ENCODE assay signal across 8 cellular contexts in the genomic region with DNA sequence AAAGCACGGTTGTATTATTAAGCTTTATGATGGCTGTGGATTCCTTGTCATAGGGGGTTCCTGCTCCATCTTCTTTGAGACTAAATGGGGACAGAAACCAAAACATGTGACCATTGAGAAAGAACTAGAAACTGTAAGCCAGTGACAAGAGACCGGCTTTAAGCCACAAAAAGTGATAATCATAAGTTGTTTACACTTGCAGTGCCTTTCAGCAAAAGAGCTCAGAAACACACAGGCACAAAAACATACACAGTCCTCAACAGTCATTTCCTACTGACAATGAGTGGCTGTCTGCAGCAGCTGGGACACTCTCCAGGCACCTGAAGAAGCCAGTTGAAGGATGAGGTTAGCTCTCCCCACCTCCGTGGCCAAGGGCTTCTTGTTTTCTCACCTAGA. TPM values are rescaled to one million over a fixed set of nuclear protein-coding genes. Genes with fewer than 3 reads are reported as not detected.
DNase-seq lines count a peak whose midpoint lies in the region; ATAC-seq, FAIRE-seq and TF ChIP-seq lines count a peak whose summit lies in the region.

No MANE protein-coding gene starts in this region.

- FAIRE-seq in HepG2 (lab: Jason Lieb, UNC) = no peak

- H2AFZ ChIP-seq in HepG2 (ENCODE audit: low read length) = peak overlapping the region; percentile 18
- H2AFZ ChIP-seq in OCI-LY3 (ENCODE audit: low read depth, low read length) = peak overlapping the region; percentile 71; the same call in 1 of the 2 replicates

- 28% methylated on average over 3 of the region's 3 CpGs for WGBS in HepG2 (ENCODE audit: low lambda C conversion rate)
- WGBS in right lobe of liver (ENCODE audit: insufficient coverage, low coverage, low lambda C conversion rate, missing lambda C conversion rate) = 29% methylated on average over 3 of the region's 3 CpGs
- WGBS in transverse colon (ENCODE audit: low coverage in 1 of 2), 2 donors = 30 to 37% methylated on average over 3 of the region's 3 CpGs
- WGBS in prostate gland = 45% methylated on average over 3 of the region's 3 CpGs

- no peak for DNase-seq in HepG2 (ENCODE audit: low spot score)
- no peak for DNase-seq in right lobe of liver
- peak; percentile 12 for DNase-seq in transverse colon
- DNase-seq in prostate gland (ENCODE audit: low spot score) = no peak
- no peak for DNase-seq in Peyer's patch
- DNase-seq in NCI-H345 treated with DMSO at 0.1 percent for 48 hours (lab: John Stamatoyannopoulos, UW; ENCODE audit: unreplicated experiment) = no peak

- TF ChIP-seq RAD21 in HepG2 (CRISPR knock-in tag; IDR thresholded peaks at IDR 0.05) = no peak

- TF ChIP-seq POLR2A in HepG2 (IDR thresholded peaks at IDR 0.05; ENCODE audit: insufficient read depth in 1 of 2, low read depth in 2 of 2, low read length in 2 of 2) (no peak), right lobe of liver (IDR thresholded peaks at IDR 0.05) (no peak), transverse colon (IDR thresholded peaks at IDR 0.05) (no peak), prostate gland (IDR thresholded peaks at IDR 0.05) (no peak), Peyer's patch (IDR thresholded peaks at IDR 0.05) (no peak)

- H3K27me3 ChIP-seq in HepG2 (ENCODE audit: control insufficient read depth in 1 of 2, insufficient read depth in 2 of 2, low read length in 2 of 2) = no peaks in the 10 kb centered on the region
- no peaks in the 10 kb centered on the region for H3K27me3 ChIP-seq in right lobe of liver
- H3K27me3 ChIP-seq in OCI-LY3 (ENCODE audit: low read depth, low read length) = no peaks in the 10 kb centered on the region
- H3K27me3 ChIP-seq in transverse colon = no peaks in the 10 kb centered on the region
- no peaks in the 10 kb centered on the region for H3K27me3 ChIP-seq in prostate gland (replicated peaks; ENCODE audit: insufficient read depth)
- H3K27me3 ChIP-seq in Peyer's patch = no peaks in the 10 kb centered on the region

- H3K9ac ChIP-seq in HepG2 (ENCODE audit: insufficient read depth, low read depth, low read length) (no peak overlapping the region), OCI-LY3 (ENCODE audit: low read length) (peak overlapping the region; percentile 28; the same call in 1 of the 2 replicates)

- H3K4me3 ChIP-seq in HepG2 (replicated peaks in 1 of 3; ENCODE audit: insufficient read depth in 1 of 3, low read depth in 2 of 3, low read length in 3 of 3) (no peak overlapping the region), right lobe of liver (no peak overlapping the region), OCI-LY3 (ENCODE audit: low read length) (peak overlapping the region; percentile 46), transverse colon (no peak overlapping the region), prostate gland (no peak overlapping the region), Peyer's patch (no peak overlapping the region)

- in situ Hi-C loops in HepG2 (cut with HindIII; ENCODE audit: extremely low pct_ligation_motif_present, low pct_unique_long_range_greater_than_20kb) = loop anchor here (5.0 kb wide), 1 partner anchor 60 kb away; no protein-coding TSS in a partner anchor
- in situ Hi-C loops in transverse colon (cut with MboI; ENCODE audit: low pct_ligation_motif_present in 1 of 4, low pct_unique_long_range_greater_than_20kb in 1 of 4, low sequenced_read_pairs in 3 of 4) = loop anchor here in 2 of 4 donors (25.0 kb wide), 2 partner anchors 260 to 385 kb away; a partner anchor contains a TSS

- TF ChIP-seq EP300 in HepG2 (IDR thresholded peaks at IDR 0.05; ENCODE audit: low read depth in 2 of 2, low read length in 2 of 2) (no peak), HepG2 (CRISPR knock-in tag; IDR thresholded peaks at IDR 0.05; ENCODE audit: borderline replicate concordance) (no peak), transverse colon (IDR thresholded peaks at IDR 0.05; ENCODE audit: low read depth) (no peak)

- intact Hi-C loops in HepG2 (cut with micrococcal nuclease; ENCODE audit: unreplicated experiment) (loop anchor here (5.0 to 10.0 kb wide), 2 partner anchors 225 to 388 kb away; no protein-coding TSS in a partner anchor), right lobe of liver (cut with DNase I) (no loop called here), transverse colon (cut with DNase I; ENCODE audit: low total_unique reads) (loop anchor here (5.0 kb wide), 1 partner anchor 230 kb away; no protein-coding TSS in a partner anchor), prostate gland (cut with DNase I) (loop anchor here (5.0 kb wide), 1 partner anchor 390 kb away; no protein-coding TSS in a partner anchor)

- H4K20me1 ChIP-seq in HepG2 (ENCODE audit: insufficient read depth, low read length) (no peaks in the 10 kb centered on the region), OCI-LY3 (ENCODE audit: insufficient read depth, low read length) (no peaks in the 10 kb centered on the region)

- no peak for ATAC-seq in HepG2
- no peak for ATAC-seq in right lobe of liver
- peak; percentile 48 for ATAC-seq in HG02798 (IDR thresholded peaks at IDR 0.05; ENCODE audit: poor library complexity, unreplicated experiment)

- BruUV-seq in HepG2 (replicated peaks; lab: Mats Ljungman, UMichigan) = no TSS peak

- no peaks in the 10 kb centered on the region for H3K9me3 ChIP-seq in HepG2 (ENCODE audit: low read length)
- no peaks in the 10 kb centered on the region for H3K9me3 ChIP-seq in right lobe of liver
- H3K9me3 ChIP-seq in OCI-LY3 (ENCODE audit: insufficient read depth, low read length) = no peaks in the 10 kb centered on the region
- H3K9me3 ChIP-seq in transverse colon = no peaks in the 10 kb centered on the region
- H3K9me3 ChIP-seq in prostate gland = no peaks in the 10 kb centered on the region
- H3K9me3 ChIP-seq in Peyer's patch = no peaks in the 10 kb centered on the region

- H3K36me3 ChIP-seq in HepG2 (replicated peaks in 1 of 2; ENCODE audit: control insufficient read depth in 1 of 2, insufficient read depth in 2 of 2, low read length in 2 of 2) (no peaks in the 10 kb centered on the region), right lobe of liver (no peaks in the 10 kb centered on the region), OCI-LY3 (replicated peaks; ENCODE audit: low read depth, low read length) (no peaks in the 10 kb centered on the region), transverse colon (no peaks in the 10 kb centered on the region), prostate gland (no peaks in the 10 kb centered on the region), Peyer's patch (no peaks in the 10 kb centered on the region)

- CTCF ChIA-PET in HepG2 (lab: Yijun Ruan, JAX; ENCODE audit: low intra/inter-chr PET ratio, low total read pairs) = interaction anchor here (1.1 to 1.5 kb wide), 2 partner anchors 60 to 238 kb away, joined by 3 to 4 read pairs; a partner anchor contains a TSS

- TF ChIP-seq CTCF in HepG2 (CRISPR knock-in tag; IDR thresholded peaks at IDR 0.05) = no peak
- no peak for TF ChIP-seq CTCF in right lobe of liver (IDR thresholded peaks at IDR 0.05)
- TF ChIP-seq CTCF in OCI-LY3 (IDR thresholded peaks at IDR 0.05; ENCODE audit: low read depth, low read length) = no peak
- no peak for TF ChIP-seq CTCF in transverse colon (IDR thresholded peaks at IDR 0.05)
- no peak for TF ChIP-seq CTCF in prostate gland (IDR thresholded peaks at IDR 0.05)
- no peak for TF ChIP-seq CTCF in Peyer's patch (IDR thresholded peaks at IDR 0.05)

- POLR2A ChIA-PET in HepG2 (lab: Yijun Ruan, JAX) = interaction anchor here (1.0 kb wide), 2 partner anchors 19 to 241 kb away, joined by 3 read pairs; no protein-coding TSS in a partner anchor

- H3K4me2 ChIP-seq in HepG2 (ENCODE audit: low read depth, low read length) (peak overlapping the region; percentile 45), OCI-LY3 (ENCODE audit: low read length) (peak overlapping the region; percentile 78)

- H3K27ac ChIP-seq in HepG2 (ENCODE audit: extremely low read length, insufficient read depth, low read length) = no peak overlapping the region
- H3K27ac ChIP-seq in right lobe of liver = peak overlapping the region in 1 of 3 donors; percentile 19
- H3K27ac ChIP-seq in OCI-LY3 (ENCODE audit: low read length) = no peak overlapping the region
- H3K27ac ChIP-seq in transverse colon = peak overlapping the region; percentile 14 to 53 (median 21)
- peak overlapping the region in 1 of 2 donors; percentile 32 for H3K27ac ChIP-seq in prostate gland
- H3K27ac ChIP-seq in Peyer's patch = peak overlapping the region in 1 of 4 donors; percentile 7

- H3K79me2 ChIP-seq in HepG2 (ENCODE audit: insufficient read depth, low read length) = no peaks in the 10 kb centered on the region
- no peaks in the 10 kb centered on the region for H3K79me2 ChIP-seq in OCI-LY3 (ENCODE audit: low read length)

- 0 out of 2 replicates have a peak, but pooled peaks cover 7% of the 10 kb centered on the region for H3K4me1 ChIP-seq in HepG2 (ENCODE audit: insufficient read depth, low read length)
- peaks cover 0 to 5% (median 0%) of the 10 kb centered on the region in 4 donors for H3K4me1 ChIP-seq in right lobe of liver
- peaks cover 26% of the 10 kb centered on the region for H3K4me1 ChIP-seq in OCI-LY3 (ENCODE audit: low read length)
- peaks cover 0 to 26% (median 12%) of the 10 kb centered on the region in 4 donors for H3K4me1 ChIP-seq in transverse colon
- H3K4me1 ChIP-seq in prostate gland (replicated peaks) = no peaks in the 10 kb centered on the region
- H3K4me1 ChIP-seq in Peyer's patch = peaks cover 0 to 7% (median 2%) of the 10 kb centered on the region in 4 donors

RNA-seq across cellular contexts. Expression of a gene that starts 20.0 kb away (rescaled TPM):
- total RNA-seq in HepG2 (2016; rRNA removed; fragmentation: Illumina TruSeq; extraction: Trizol) (19.3 and 29.5 TPM in 2 replicates), right lobe of liver (10 to 100 TPM; 14.9 to 22.3 (median 19.7) TPM), transverse colon (10 to 100 TPM; 27.3 to 52.9 (median 38.2) TPM), prostate gland (10 to 100 TPM; 31.7 to 98.4 TPM), Peyer's patch (10 to 100 TPM; 35.0 to 57.8 (median 44.7) TPM)
- 13.5 and 15.0 TPM in 2 replicates for total RNA-seq in HepG2 (2016; cell fraction: cytosol; rRNA removed; fragmentation: Illumina TruSeq; extraction: Trizol; ENCODE audit: low read depth)
- total RNA-seq in HepG2 (2016; cell fraction: insoluble cytoplasmic fraction; rRNA removed; fragmentation: Illumina TruSeq; extraction: Trizol) = 20.1 and 28.2 TPM in 2 replicates
- 34.9 and 36.8 TPM in 2 replicates for total RNA-seq in HepG2 (2016; cell fraction: membrane; rRNA removed; fragmentation: Illumina TruSeq; extraction: Trizol)
- 10.8 and 11.8 TPM in 2 replicates for total RNA-seq in HepG2 (2016; cell fraction: nucleus; rRNA removed; fragmentation: Illumina TruSeq; extraction: Trizol)
- 18.6 and 24.6 TPM in 2 replicates for polyA plus RNA-seq in HepG2 (2011; rRNA removed)
- 12.1 and 17.5 TPM in 2 replicates for polyA plus RNA-seq in HepG2 (2011; cell fraction: cytosol; rRNA removed)
- 5.8 and 6.6 TPM in 2 replicates for polyA plus RNA-seq in HepG2 (2011; cell fraction: nucleus; rRNA removed)
- polyA plus RNA-seq in HepG2 (2012) = 15.8 and 17.0 TPM in 2 replicates
- 26.2 and 31.5 TPM in 2 replicates for polyA plus RNA-seq in HepG2 (2016; cell fraction: cytosol; fragmentation: Illumina TruSeq; extraction: Trizol; ENCODE audit: low read depth)
- polyA plus RNA-seq in HepG2 (2016; cell fraction: insoluble cytoplasmic fraction; fragmentation: Illumina TruSeq; extraction: Trizol; ENCODE audit: low read depth) = 52.7 and 53.8 TPM in 2 replicates
- 47.6 and 48.7 TPM in 2 replicates for polyA plus RNA-seq in HepG2 (2016; cell fraction: membrane; fragmentation: Illumina TruSeq; extraction: Trizol; ENCODE audit: low read depth)
- polyA plus RNA-seq in HepG2 (2016; cell fraction: nucleus; fragmentation: Illumina TruSeq; extraction: Trizol; ENCODE audit: insufficient read depth, low read depth) = 22.0 and 22.5 TPM in 2 replicates
- polyA minus RNA-seq in HepG2 (2011; rRNA and poly(A)+ RNA removed; ENCODE audit: low replicate concordance) = 10.0 and 15.8 TPM in 2 replicates
- 13.7 and 13.9 TPM in 2 replicates for polyA minus RNA-seq in HepG2 (2011; cell fraction: cytosol; rRNA and poly(A)+ RNA removed)
- 18.8 and 20.0 TPM in 2 replicates for polyA minus RNA-seq in HepG2 (2011; cell fraction: nucleus; rRNA and poly(A)+ RNA removed)

RNA-seq across cellular contexts. Expression of a gene that starts 39.6 kb away (rescaled TPM):
- total RNA-seq in HepG2 (2016; rRNA removed; fragmentation: Illumina TruSeq; extraction: Trizol) (0.35 and 0.39 TPM in 2 replicates), right lobe of liver (10 to 100 TPM in 4 of 6 experiments, 1 to 10 TPM in 2; 7.1 to 18.7 (median 12.2) TPM), transverse colon (1 to 10 TPM in 3 of 4 donors, under 1 TPM in 1; 0.80 to 7.0 (median 2.2) TPM), prostate gland (10 to 100 TPM; 19.4 to 22.7 TPM), Peyer's patch (1 to 10 TPM in 2 of 4 donors, under 1 TPM in 2; 0.53 to 5.0 (median 2.9) TPM)
- 0.26 and 0.30 TPM in 2 replicates for total RNA-seq in HepG2 (2016; cell fraction: cytosol; rRNA removed; fragmentation: Illumina TruSeq; extraction: Trizol; ENCODE audit: low read depth)
- total RNA-seq in HepG2 (2016; cell fraction: insoluble cytoplasmic fraction; rRNA removed; fragmentation: Illumina TruSeq; extraction: Trizol) = 0.30 and 0.63 TPM in 2 replicates
- total RNA-seq in HepG2 (2016; cell fraction: membrane; rRNA removed; fragmentation: Illumina TruSeq; extraction: Trizol) = 0.69 and 1.1 TPM in 2 replicates
- total RNA-seq in HepG2 (2016; cell fraction: nucleus; rRNA removed; fragmentation: Illumina TruSeq; extraction: Trizol) = 0.28 and 0.53 TPM in 2 replicates
- polyA plus RNA-seq in HepG2 (2011; rRNA removed) = 0.53 and 0.57 TPM in 2 replicates
- polyA plus RNA-seq in HepG2 (2011; cell fraction: cytosol; rRNA removed) = 0.12 and 0.37 TPM in 2 replicates
- 0.05 and 0.06 TPM in 2 replicates for polyA plus RNA-seq in HepG2 (2011; cell fraction: nucleus; rRNA removed)
- polyA plus RNA-seq in HepG2 (2012) = 0.21 and 0.85 TPM in 2 replicates
- polyA plus RNA-seq in HepG2 (2016; cell fraction: cytosol; fragmentation: Illumina TruSeq; extraction: Trizol; ENCODE audit: low read depth) = 0.37 and 0.38 TPM in 2 replicates
- polyA plus RNA-seq in HepG2 (2016; cell fraction: insoluble cytoplasmic fraction; fragmentation: Illumina TruSeq; extraction: Trizol; ENCODE audit: low read depth) = 0.17 and 0.53 TPM in 2 replicates
- 0.69 and 0.86 TPM in 2 replicates for polyA plus RNA-seq in HepG2 (2016; cell fraction: membrane; fragmentation: Illumina TruSeq; extraction: Trizol; ENCODE audit: low read depth)
- polyA plus RNA-seq in HepG2 (2016; cell fraction: nucleus; fragmentation: Illumina TruSeq; extraction: Trizol; ENCODE audit: insufficient read depth, low read depth) = 0.22 TPM in 1 of 2 replicates, not detected in the other
- 0.26 TPM in 1 of 2 replicates, not detected in the other for polyA minus RNA-seq in HepG2 (2011; rRNA and poly(A)+ RNA removed; ENCODE audit: low replicate concordance)
- polyA minus RNA-seq in HepG2 (2011; cell fraction: cytosol; rRNA and poly(A)+ RNA removed) = 0.62 and 1.3 TPM in 2 replicates
- 0.12 and 0.13 TPM in 2 replicates for polyA minus RNA-seq in HepG2 (2011; cell fraction: nucleus; rRNA and poly(A)+ RNA removed)

RNA-seq across cellular contexts. Expression of a gene that starts 57.4 kb away (rescaled TPM):
- total RNA-seq in HepG2 (2016; rRNA removed; fragmentation: Illumina TruSeq; extraction: Trizol) = not detected in 2 replicates
- total RNA-seq in HepG2 (2016; cell fraction: cytosol; rRNA removed; fragmentation: Illumina TruSeq; extraction: Trizol; ENCODE audit: low read depth) = not detected in 2 replicates
- not detected in 2 replicates for total RNA-seq in HepG2 (2016; cell fraction: insoluble cytoplasmic fraction; rRNA removed; fragmentation: Illumina TruSeq; extraction: Trizol)
- total RNA-seq in HepG2 (2016; cell fraction: membrane; rRNA removed; fragmentation: Illumina TruSeq; extraction: Trizol) = not detected in 2 replicates
- not detected in 2 replicates for total RNA-seq in HepG2 (2016; cell fraction: nucleus; rRNA removed; fragmentation: Illumina TruSeq; extraction: Trizol)
- polyA plus RNA-seq in HepG2 (2011; rRNA removed) = 0.13 and 0.24 TPM in 2 replicates
- polyA plus RNA-seq in HepG2 (2011; cell fraction: cytosol; rRNA removed) = 0.04 TPM in 1 of 2 replicates, not detected in the other
- polyA plus RNA-seq in HepG2 (2011; cell fraction: nucleus; rRNA removed) = 0.80 and 0.81 TPM in 2 replicates
- 0.20 TPM in 1 of 2 replicates, not detected in the other for polyA plus RNA-seq in HepG2 (2012)
- polyA plus RNA-seq in HepG2 (2016; cell fraction: cytosol; fragmentation: Illumina TruSeq; extraction: Trizol; ENCODE audit: low read depth) = not detected in 2 replicates
- polyA plus RNA-seq in HepG2 (2016; cell fraction: insoluble cytoplasmic fraction; fragmentation: Illumina TruSeq; extraction: Trizol; ENCODE audit: low read depth) = not detected in 2 replicates
- polyA plus RNA-seq in HepG2 (2016; cell fraction: membrane; fragmentation: Illumina TruSeq; extraction: Trizol; ENCODE audit: low read depth) = not detected in 2 replicates
- not detected in 2 replicates for polyA plus RNA-seq in HepG2 (2016; cell fraction: nucleus; fragmentation: Illumina TruSeq; extraction: Trizol; ENCODE audit: insufficient read depth, low read depth)
- polyA minus RNA-seq in HepG2 (2011; rRNA and poly(A)+ RNA removed; ENCODE audit: low replicate concordance) = 0.56 TPM in 1 of 2 replicates, not detected in the other
- not detected in 2 replicates for polyA minus RNA-seq in HepG2 (2011; cell fraction: cytosol; rRNA and poly(A)+ RNA removed)
- 0.37 TPM in 1 of 2 replicates, not detected in the other for polyA minus RNA-seq in HepG2 (2011; cell fraction: nucleus; rRNA and poly(A)+ RNA removed)
- total RNA-seq in right lobe of liver = 1 to 10 TPM in 1 of 6 experiments, under 1 TPM in 5; 0.20 to 1.2 (median 0.56) TPM
- 1 to 10 TPM in 3 of 4 donors, not detected in 1; 1.1 to 4.3 (median 1.2) TPM for total RNA-seq in transverse colon
- total RNA-seq in prostate gland = under 1 TPM; 0.14 to 0.40 TPM
- 1 to 10 TPM in 3 of 4 donors, under 1 TPM in 1; 0.70 to 6.6 (median 2.1) TPM for total RNA-seq in Peyer's patch

Comparison
In these comparisons a context has a peak if more than half of its experiments do, and no peak if none do; other contexts are left out.
1. intact Hi-C loops: an anchor here in HepG2 (5.0 to 10.0 kb wide), transverse colon (5.0 kb wide) and prostate gland (5.0 kb wide); none called in right lobe of liver.
2. H3K27ac ChIP-seq: peak in transverse colon (4 of 4); none in HepG2 (single experiment) and OCI-LY3 (single experiment).